8 cellular contexts compared by ENCODE assay signal in genomic region chr16:73064227-73064995, GRCh38. TPM values are rescaled to one million over a fixed set of nuclear protein-coding genes. Genes with fewer than 3 reads are reported as not detected.
DNase-seq lines count a peak whose midpoint lies in the region; ATAC-seq and TF ChIP-seq lines count a peak whose summit lies in the region.

No MANE protein-coding gene starts in this region.

- H3K79me2 ChIP-seq in GM23338 (replicated peaks; ENCODE audit: insufficient read depth): no peaks in the 10 kb centered on the region

- H3K4me1 ChIP-seq in GM23338 (ENCODE audit: insufficient read depth) (peaks cover 84% of the 10 kb centered on the region), skeletal muscle satellite cell (ENCODE audit: control insufficient read depth, insufficient read depth, low read length) (peaks cover 80% of the 10 kb centered on the region)
- no peaks in the 10 kb centered on the region for H3K4me1 ChIP-seq in effector memory CD4-positive, alpha-beta T cell (ENCODE audit: control insufficient read depth, insufficient read depth, low read length, poor library complexity, severe bottlenecking)

- no peak overlapping the region for H3K27ac Mint-ChIP-seq in GM23338
- H3K27ac Mint-ChIP-seq in activated CD4-positive, alpha-beta memory T cell treated with anti-CD3 and anti-CD28 coated beads, Interleukin-2, amount 10 ng/mL, durations not matched to agents 7 days and 5 days: no peak overlapping the region

- DNase-seq in GM23338 (ENCODE audit: low spot score): peak; percentile 63
- peak; percentile 68 for DNase-seq in astrocyte of the spinal cord (ENCODE audit: low read depth, low spot score)
- DNase-seq in activated CD8-positive, alpha-beta memory T cell treated with anti-CD3 and anti-CD28 coated beads, Interleukin-2, amount 50 U/mL, for 4 hours: no peak
- DNase-seq in activated CD4-positive, alpha-beta memory T cell treated with anti-CD3 and anti-CD28 coated beads, Interleukin-2, amount 10 ng/mL, durations not matched to agents 7 days and 5 days: no peak
- no peak for DNase-seq in effector memory CD4-positive, alpha-beta T cell

- no peak overlapping the region for H3K27ac ChIP-seq in GM23338 (ENCODE audit: low read depth)
- no peak overlapping the region for H3K27ac ChIP-seq in effector memory CD4-positive, alpha-beta T cell (ENCODE audit: insufficient read depth, low read length, poor library complexity, severe bottlenecking)

- POLR2A ChIA-PET in activated CD4-positive, alpha-beta memory T cell treated with anti-CD3 and anti-CD28 coated beads, Interleukin-2, amount 10 ng/mL, durations not matched to agents 7 days and 5 days (lab: Charles Lee): no interaction called here

- peaks cover 100% of the 10 kb centered on the region for H3K27me3 ChIP-seq in GM23338 (ENCODE audit: insufficient read depth)
- H3K27me3 ChIP-seq in skeletal muscle satellite cell (ENCODE audit: control insufficient read depth, insufficient read depth, low read length): no peaks in the 10 kb centered on the region
- H3K27me3 ChIP-seq in effector memory CD4-positive, alpha-beta T cell (replicated peaks; ENCODE audit: control insufficient read depth, insufficient read depth, low read length, poor library complexity, severe bottlenecking): peaks cover 13% of the 10 kb centered on the region

- CTCF ChIA-PET in activated CD4-positive, alpha-beta memory T cell treated with anti-CD3 and anti-CD28 coated beads, Interleukin-2, amount 10 ng/mL, durations not matched to agents 7 days and 5 days (lab: Charles Lee): no interaction called here

- in situ Hi-C loops in astrocyte of the spinal cord (cut with HindIII; ENCODE audit: low sequenced_read_pairs): no loop called here

- H2AFZ ChIP-seq in GM23338: no peak overlapping the region

- peaks cover 67% of the 10 kb centered on the region for H3K4me1 Mint-ChIP-seq in GM23338
- H3K4me1 Mint-ChIP-seq in activated CD4-positive, alpha-beta memory T cell treated with anti-CD3 and anti-CD28 coated beads, Interleukin-2, amount 10 ng/mL, durations not matched to agents 7 days and 5 days: peaks cover 5% of the 10 kb centered on the region

- H3K4me2 ChIP-seq in GM23338 (peak overlapping the region; percentile 91), skeletal muscle satellite cell (ENCODE audit: low read length) (peak overlapping the region; percentile 84)

- peaks cover 100% of the 10 kb centered on the region for H3K27me3 Mint-ChIP-seq in GM23338 (ENCODE audit: insufficient read depth, low read depth, poor library complexity)
- peaks cover 66% of the 10 kb centered on the region for H3K27me3 Mint-ChIP-seq in activated CD4-positive, alpha-beta memory T cell treated with anti-CD3 and anti-CD28 coated beads, Interleukin-2, amount 10 ng/mL, durations not matched to agents 7 days and 5 days

- peaks cover 10% of the 10 kb centered on the region for H4K20me1 ChIP-seq in GM23338 (replicated peaks; ENCODE audit: insufficient read depth)

- no peaks in the 10 kb centered on the region; the same call in 1 of the 2 replicates for H3K36me3 ChIP-seq in GM23338 (ENCODE audit: insufficient read depth)
- no peaks in the 10 kb centered on the region for H3K36me3 ChIP-seq in skeletal muscle satellite cell (ENCODE audit: insufficient read depth, low read length)
- H3K36me3 ChIP-seq in effector memory CD4-positive, alpha-beta T cell (ENCODE audit: control insufficient read depth, insufficient read depth, low read length): no peaks in the 10 kb centered on the region

- H3K9me2 ChIP-seq in GM23338 (ENCODE audit: insufficient read depth): no peaks in the 10 kb centered on the region

- H3K4me3 Mint-ChIP-seq in GM23338: peak overlapping the region; percentile 49
- H3K4me3 Mint-ChIP-seq in activated CD4-positive, alpha-beta memory T cell treated with anti-CD3 and anti-CD28 coated beads, Interleukin-2, amount 10 ng/mL, durations not matched to agents 7 days and 5 days: no peak overlapping the region

- peaks cover 3% of the 10 kb centered on the region; the same call in 1 of the 3 replicates for H3K9me3 Mint-ChIP-seq in GM23338
- no peaks in the 10 kb centered on the region for H3K9me3 Mint-ChIP-seq in activated CD4-positive, alpha-beta memory T cell treated with anti-CD3 and anti-CD28 coated beads, Interleukin-2, amount 10 ng/mL, durations not matched to agents 7 days and 5 days

- H3K4me3 ChIP-seq in GM23338: peak overlapping the region; percentile 62
- no peak overlapping the region for H3K4me3 ChIP-seq in astrocyte of the spinal cord (ENCODE audit: low read depth, low read length)
- peak overlapping the region; percentile 29 for H3K4me3 ChIP-seq in iPS-18c (ENCODE audit: insufficient read depth, low read depth, low read length)
- peak overlapping the region; percentile 59 for H3K4me3 ChIP-seq in skeletal muscle satellite cell (ENCODE audit: low read length)
- no peak overlapping the region for H3K4me3 ChIP-seq in effector memory CD4-positive, alpha-beta T cell (ENCODE audit: insufficient read depth, low read depth, low read length, poor library complexity, severe bottlenecking)

- ATAC-seq in GM23338 (no peak; the same call in 2 of the 3 replicates), HG02678 (IDR thresholded peaks at IDR 0.05; ENCODE audit: unreplicated experiment) (no peak)

- TF ChIP-seq CTCF in GM23338 (conservative IDR thresholded peaks at IDR 0.05; ENCODE audit: low read depth in 2 of 2) (no peak), astrocyte of the spinal cord (IDR thresholded peaks at IDR 0.05; ENCODE audit: low read depth, low read length) (no peak)

- no peaks in the 10 kb centered on the region for H3K36me3 Mint-ChIP-seq in GM23338 (ENCODE audit: low read depth)
- no peaks in the 10 kb centered on the region for H3K36me3 Mint-ChIP-seq in activated CD4-positive, alpha-beta memory T cell treated with anti-CD3 and anti-CD28 coated beads, Interleukin-2, amount 10 ng/mL, durations not matched to agents 7 days and 5 days (ENCODE audit: low read depth)

- peaks cover 24% of the 10 kb centered on the region for H3F3A ChIP-seq in GM23338 (replicated peaks; ENCODE audit: low read depth)

- H3K9me3 ChIP-seq in iPS-18c (ENCODE audit: control insufficient read depth, insufficient read depth, low read length): peaks cover 2% of the 10 kb centered on the region
- H3K9me3 ChIP-seq in skeletal muscle satellite cell (replicated peaks; ENCODE audit: low read length): no peaks in the 10 kb centered on the region
- H3K9me3 ChIP-seq in effector memory CD4-positive, alpha-beta T cell (ENCODE audit: control insufficient read depth, low read length): no peaks in the 10 kb centered on the region

- H3K9ac ChIP-seq in skeletal muscle satellite cell (ENCODE audit: low read depth, low read length): peak overlapping the region; percentile 85

TF ChIP-seq in GM23338, 12 proteins besides CTCF, POLR2A, EP300 and RAD21:
- no peak for TF ChIP-seq REST (IDR thresholded peaks at IDR 0.05; ENCODE audit: unreplicated experiment)
- TF ChIP-seq EZH2 (IDR thresholded peaks at IDR 0.05; ENCODE audit: low read depth, unreplicated experiment): peak; percentile 86

RNA-seq across cellular contexts. Expression of gene ZFHX3, which starts 16.5 kb away (rescaled TPM):
- 0.74 and 1.0 TPM in 2 replicates for total RNA-seq in GM23338 (2014; rRNA removed; shearing (Covaris generic))
- 1.3 and 1.5 TPM in 2 replicates for polyA plus RNA-seq in GM23338 (2016; fragmentation: Nextera tagmentation; extraction: Ambion mirVana)
- total RNA-seq in skeletal muscle satellite cell (2012; rRNA removed): 5.1 and 8.3 TPM in 2 replicates
- total RNA-seq in activated CD4-positive, alpha-beta memory T cell treated with anti-CD3 and anti-CD28 coated beads, Interleukin-2, amount 10 ng/mL, durations not matched to agents 7 days and 5 days: under 1 TPM; 0.38 to 0.43 TPM

Comparison
In these comparisons a context has a peak if more than half of its experiments do, and no peak if none do; other contexts are left out.
1. DNase-seq: peak in GM23338 (single experiment) and astrocyte of the spinal cord (single experiment); none in activated CD8-positive, alpha-beta memory T cell treated with anti-CD3 and anti-CD28 coated beads, Interleukin-2, amount 50 U/mL, for 4 hours (single experiment), activated CD4-positive, alpha-beta memory T cell treated with anti-CD3 and anti-CD28 coated beads, Interleukin-2, amount 10 ng/mL, durations not matched to agents 7 days and 5 days (single experiment) and effector memory CD4-positive, alpha-beta T cell (0 of 3).
2. H3K4me3 ChIP-seq: peak in GM23338 (single experiment), iPS-18c (single experiment) and skeletal muscle satellite cell (single experiment); none in astrocyte of the spinal cord (single experiment) and effector memory CD4-positive, alpha-beta T cell (single experiment).